ENCODE assay signal across 8 cellular contexts in genomic region chr7:103074519-103075336, GRCh38. TPM values are rescaled to one million over a fixed set of nuclear protein-coding genes. Genes with fewer than 3 reads are reported as not detected.
DNase-seq lines count a peak whose midpoint lies in the region; ATAC-seq, FAIRE-seq and TF ChIP-seq lines count a peak whose summit lies in the region.

ARMC10 (plus strand) TSS chr7:103075140; CDS start chr7:103075273, 133 bp downstream.
FBXL13 (minus strand) TSS chr7:103074796.

- H3K27ac Mint-ChIP-seq in activated CD8-positive, alpha-beta memory T cell treated with anti-CD3 and anti-CD28 coated beads, Interleukin-2, amount 10 ng/mL, durations not matched to agents 7 days and 5 days, result peak within 1 kb of the TSS; percentile 91
- H3K27ac Mint-ChIP-seq in mesothelial cell of epicardium, result peak within 1 kb of the TSS; percentile 97

- CTCF ChIA-PET in activated CD8-positive, alpha-beta memory T cell treated with anti-CD3 and anti-CD28 coated beads, Interleukin-2, amount 10 ng/mL, durations not matched to agents 7 days and 5 days (lab: Charles Lee), result interaction anchor here (0.9 to 3.7 kb wide), 10 partner anchors 9 to 1604 kb away, joined by 3 to 19 read pairs (median 4); partner anchors contain the start of genes FAM185A and NAPEPLD

- in situ Hi-C loops in Caki2 (cut with HindIII; ENCODE audit: low pct_unique_long_range_greater_than_20kb, low sequenced_read_pairs), result no loop called here

- H3K27me3 Mint-ChIP-seq in activated CD8-positive, alpha-beta memory T cell treated with anti-CD3 and anti-CD28 coated beads, Interleukin-2, amount 10 ng/mL, durations not matched to agents 7 days and 5 days, result no peaks in the 10 kb centered on the region
- H3K27me3 Mint-ChIP-seq in mesothelial cell of epicardium (ENCODE audit: low read depth), result no peaks in the 10 kb centered on the region

- FAIRE-seq in HTR-8/SVneo (lab: Jason Lieb, UNC), result peak; percentile 59

- peaks cover 4% of the 10 kb centered on the region for H3K4me1 ChIP-seq in endocrine pancreas (ENCODE audit: control insufficient read depth, insufficient read depth, low read length)

- peak; percentile 90 for ATAC-seq in GM21381 (IDR thresholded peaks at IDR 0.05; ENCODE audit: unreplicated experiment)
- peak; percentile 90 for ATAC-seq in activated CD8-positive, alpha-beta memory T cell treated with anti-CD3 and anti-CD28 coated beads, Interleukin-2, amount 10 ng/mL, durations not matched to agents 7 days and 5 days

- H3K4me3 Mint-ChIP-seq in activated CD8-positive, alpha-beta memory T cell treated with anti-CD3 and anti-CD28 coated beads, Interleukin-2, amount 10 ng/mL, durations not matched to agents 7 days and 5 days, result peak within 1 kb of the TSS; percentile 92
- H3K4me3 Mint-ChIP-seq in mesothelial cell of epicardium, result peak within 1 kb of the TSS; percentile 96

- H3K4me3 ChIP-seq in endocrine pancreas (ENCODE audit: control insufficient read depth, insufficient read depth, low read length), result peak within 1 kb of the TSS; percentile 93

- no peaks in the 10 kb centered on the region for H3K9me3 ChIP-seq in endocrine pancreas (ENCODE audit: control insufficient read depth, low read length)

- H3K27me3 ChIP-seq in endocrine pancreas (ENCODE audit: control insufficient read depth, insufficient read depth, low read length), result no peaks in the 10 kb centered on the region

- peak within 1 kb of the TSS; percentile 87 for H3K9ac ChIP-seq in endocrine pancreas (ENCODE audit: control insufficient read depth, insufficient read depth, low read length)

- peaks cover 33% of the 10 kb centered on the region for H3K4me1 Mint-ChIP-seq in activated CD8-positive, alpha-beta memory T cell treated with anti-CD3 and anti-CD28 coated beads, Interleukin-2, amount 10 ng/mL, durations not matched to agents 7 days and 5 days
- peaks cover 18% of the 10 kb centered on the region for H3K4me1 Mint-ChIP-seq in mesothelial cell of epicardium

- peaks cover 8% of the 10 kb centered on the region for H3K36me3 Mint-ChIP-seq in activated CD8-positive, alpha-beta memory T cell treated with anti-CD3 and anti-CD28 coated beads, Interleukin-2, amount 10 ng/mL, durations not matched to agents 7 days and 5 days
- H3K36me3 Mint-ChIP-seq in mesothelial cell of epicardium, result peaks cover 8% of the 10 kb centered on the region

- DNase-seq in Caki2 (ENCODE audit: low read depth) (peak; percentile 96), HTR-8/SVneo (ENCODE audit: insufficient read length, low spot score) (peak; percentile 76), NOMO-1 (lab: John Stamatoyannopoulos, UW; ENCODE audit: unreplicated experiment in 2 of 2) (peak; percentile 69 to 92), mesothelial cell of epicardium (ENCODE audit: low spot score in 2 of 2, unreplicated experiment in 2 of 2) (peak; percentile 88 to 96)
- DNase-seq in activated CD8-positive, alpha-beta memory T cell treated with anti-CD3 and anti-CD28 coated beads, Interleukin-2, amount 10 ng/mL, durations not matched to agents 7 days and 5 days, result peak; percentile 92
- peak; percentile 75 to 85 for DNase-seq in stimulated activated CD8-positive, alpha-beta memory T cell treated with anti-CD3 and anti-CD28 coated beads, Interleukin-15, amount 100 ng/mL, for 4 hours (ENCODE audit: low read depth in 2 of 2)

- TF ChIP-seq CTCF in mesothelial cell of epicardium (IDR thresholded peaks at IDR 0.05; ENCODE audit: unreplicated experiment), result peak; percentile 41

- no peaks in the 10 kb centered on the region for H3K36me3 ChIP-seq in endocrine pancreas (ENCODE audit: control insufficient read depth, insufficient read depth, low read length)

- H3K9me3 Mint-ChIP-seq in activated CD8-positive, alpha-beta memory T cell treated with anti-CD3 and anti-CD28 coated beads, Interleukin-2, amount 10 ng/mL, durations not matched to agents 7 days and 5 days (ENCODE audit: low read depth), result no peaks in the 10 kb centered on the region
- no peaks in the 10 kb centered on the region for H3K9me3 Mint-ChIP-seq in mesothelial cell of epicardium

RNA-seq across cellular contexts. Expression of gene ARMC10, which starts in this region (rescaled TPM):
- total RNA-seq in Caki2 (2014; rRNA removed; shearing (Covaris generic); ENCODE audit: low replicate concordance), result 46.5 and 53.9 TPM in 2 replicates
- total RNA-seq in activated CD8-positive, alpha-beta memory T cell treated with anti-CD3 and anti-CD28 coated beads, Interleukin-2, amount 10 ng/mL, durations not matched to agents 7 days and 5 days, result 10 to 100 TPM; 26.0 to 28.7 TPM
- 26.6 to 31.2 TPM (median 31.0 TPM) in 3 replicates for total RNA-seq in mesothelial cell of epicardium

RNA-seq across cellular contexts. Expression of gene FBXL13, which starts in this region (rescaled TPM):
- total RNA-seq in Caki2 (2014; rRNA removed; shearing (Covaris generic); ENCODE audit: low replicate concordance), result 0.34 TPM in 1 of 2 replicates, not detected in the other
- under 1 TPM in 1 of 2 experiments, not detected in 1; 0.18 TPM for total RNA-seq in activated CD8-positive, alpha-beta memory T cell treated with anti-CD3 and anti-CD28 coated beads, Interleukin-2, amount 10 ng/mL, durations not matched to agents 7 days and 5 days
- 3.6 to 4.7 TPM (median 3.8 TPM) in 3 replicates for total RNA-seq in mesothelial cell of epicardium

Comparison
In these comparisons a context has a peak if more than half of its experiments do, and no peak if none do; other contexts are left out.
1. Peak in every context shown above with its lines: DNase-seq, ATAC-seq and H3K4me3 ChIP-seq.